27 cellular contexts compared by ENCODE assay signal in genomic region chr10:65793738-65794425, GRCh38.
A peak's percentile ranks its signal among the peaks of the same experiment; 100 is the strongest.
DNase-seq lines count a peak whose midpoint lies in the region; ATAC-seq and TF ChIP-seq lines count a peak whose summit lies in the region.
"Had no signal": no experiment of that assay in that cellular context is flagged by ENCODE, and none has a peak within 500 bp of the region (broad histone marks: within the 10 kb centered on the region; RNA-seq: fewer than 3 reads in every experiment).

No MANE protein-coding gene starts in this region.

- H3K4me2 ChIP-seq in Karpas-422 (ENCODE audit: low read depth, low read length, poor library complexity, severe bottlenecking) (no peak overlapping the region), MM.1S (ENCODE audit: low read depth, low read length) (no peak overlapping the region)

- no peaks in the 10 kb centered on the region for H4K20me1 ChIP-seq in Karpas-422 (ENCODE audit: insufficient read depth, low read depth, low read length)
- no peaks in the 10 kb centered on the region for H4K20me1 ChIP-seq in MM.1S (ENCODE audit: insufficient read depth, low read length)

- no peaks in the 10 kb centered on the region for H3K79me2 ChIP-seq in Karpas-422 (ENCODE audit: low read length)
- no peaks in the 10 kb centered on the region for H3K79me2 ChIP-seq in MM.1S (ENCODE audit: low read length)

- H3K9me3 ChIP-seq in Karpas-422 (ENCODE audit: low read length): no peaks in the 10 kb centered on the region
- H3K9me3 ChIP-seq in MM.1S (replicated peaks; ENCODE audit: insufficient read depth, low read length): no peaks in the 10 kb centered on the region
- H3K9me3 ChIP-seq: psoas muscle, uterus had no signal

- H3K27ac ChIP-seq in Karpas-422 (ENCODE audit: low read length): no peak overlapping the region
- no peak overlapping the region for H3K27ac ChIP-seq in MM.1S (ENCODE audit: low read length)
- H3K27ac ChIP-seq: psoas muscle, skin epidermis, uterus, WERI-Rb-1 had no signal

- no peaks in the 10 kb centered on the region for H3K27me3 ChIP-seq in Karpas-422 (ENCODE audit: low read length)
- H3K27me3 ChIP-seq in MM.1S (replicated peaks; ENCODE audit: insufficient read depth, low read length): no peaks in the 10 kb centered on the region
- H3K27me3 ChIP-seq: uterus had no signal

- no peak for ATAC-seq in HG03095 (IDR thresholded peaks at IDR 0.05; ENCODE audit: unreplicated experiment)
- ATAC-seq: activated CD8-positive, alpha-beta memory T cell treated with anti-CD3 and anti-CD28 coated beads, Interleukin-2, amount 10 ng/mL, durations not matched to agents 7 days and 5 days; HCT116; psoas muscle had no signal

- H3K4me3 Mint-ChIP-seq in activated CD4-positive, alpha-beta memory T cell treated with anti-CD3 and anti-CD28 coated beads for 36 hours: no peak overlapping the region
- H3K4me3 Mint-ChIP-seq: activated CD4-positive, alpha-beta T cell treated with anti-CD3 and anti-CD28 coated beads, Interleukin-2, amount 10 ng/mL, durations not matched to agents 24 days and 14 days; activated CD8-positive, alpha-beta memory T cell treated with anti-CD3 and anti-CD28 coated beads, Interleukin-2, amount 10 ng/mL, durations not matched to agents 7 days and 5 days; activated naive CD4-positive, alpha-beta T cell treated with anti-CD3 and anti-CD28 coated beads for 36 hours; T-helper 2 cell treated with Interferon-gamma antibody and Interleukin-4, amounts not matched to agents 5 μg/mL and 100 μg/mL, for 36 hours had no signal

- no peaks in the 10 kb centered on the region for H3K27me3 Mint-ChIP-seq in activated CD4-positive, alpha-beta memory T cell treated with anti-CD3 and anti-CD28 coated beads for 36 hours
- H3K27me3 Mint-ChIP-seq: activated CD4-positive, alpha-beta T cell treated with anti-CD3 and anti-CD28 coated beads, Interleukin-2, amount 10 ng/mL, durations not matched to agents 24 days and 14 days; activated CD8-positive, alpha-beta memory T cell treated with anti-CD3 and anti-CD28 coated beads, Interleukin-2, amount 10 ng/mL, durations not matched to agents 7 days and 5 days had no signal

- in situ Hi-C loops in Caki2 (cut with HindIII; ENCODE audit: low pct_unique_long_range_greater_than_20kb, low sequenced_read_pairs): no loop called here

- peaks cover 9% of the 10 kb centered on the region for H3K9me3 Mint-ChIP-seq in activated CD4-positive, alpha-beta memory T cell treated with anti-CD3 and anti-CD28 coated beads for 36 hours
- H3K9me3 Mint-ChIP-seq: activated CD4-positive, alpha-beta T cell treated with anti-CD3 and anti-CD28 coated beads, Interleukin-2, amount 10 ng/mL, durations not matched to agents 24 days and 14 days had no signal

- POLR2A ChIA-PET in activated CD4-positive, alpha-beta memory T cell treated with anti-CD3 and anti-CD28 coated beads for 36 hours (lab: Charles Lee): no interaction called here

- H3K36me3 Mint-ChIP-seq in activated CD4-positive, alpha-beta memory T cell treated with anti-CD3 and anti-CD28 coated beads for 36 hours: no peaks in the 10 kb centered on the region
- H3K36me3 Mint-ChIP-seq: activated CD8-positive, alpha-beta memory T cell treated with anti-CD3 and anti-CD28 coated beads, Interleukin-2, amount 10 ng/mL, durations not matched to agents 7 days and 5 days had no signal

- no peak for TF ChIP-seq CTCF in MM.1S (IDR thresholded peaks at IDR 0.05; ENCODE audit: low read length)

- H3K4me3 ChIP-seq in Karpas-422 (ENCODE audit: low read length): no peak overlapping the region
- H3K4me3 ChIP-seq in MM.1S (ENCODE audit: low read length): no peak overlapping the region
- H3K4me3 ChIP-seq: lung, psoas muscle, skin epidermis, uterus had no signal

- intact Hi-C loops in activated CD4-positive, alpha-beta memory T cell treated with anti-CD3 and anti-CD28 coated beads for 36 hours (cut with micrococcal nuclease): no loop called here

- H2AFZ ChIP-seq in Karpas-422 (ENCODE audit: low read length) (0 out of 2 replicates have a peak overlapping the region, but pooled peaks have one; percentile 13), MM.1S (ENCODE audit: low read length) (no peak overlapping the region)

- no peaks in the 10 kb centered on the region for H3F3A ChIP-seq in MM.1S (ENCODE audit: insufficient read depth, low read length)

- H3K9ac ChIP-seq in Karpas-422 (ENCODE audit: low read length) (no peak overlapping the region), MM.1S (ENCODE audit: low read length) (no peak overlapping the region)

- H3K4me1 ChIP-seq in Karpas-422 (ENCODE audit: low read length): peaks cover 30% of the 10 kb centered on the region
- H3K4me1 ChIP-seq in MM.1S (ENCODE audit: low read length): no peaks in the 10 kb centered on the region
- H3K4me1 ChIP-seq: psoas muscle, uterus had no signal

- H3K9me2 ChIP-seq in Karpas-422 (replicated peaks; ENCODE audit: insufficient read depth, low read length): no peaks in the 10 kb centered on the region
- H3K9me2 ChIP-seq in MM.1S (replicated peaks; ENCODE audit: insufficient read depth, low read length): no peaks in the 10 kb centered on the region

- no peak overlapping the region for H3K27ac Mint-ChIP-seq in activated CD4-positive, alpha-beta memory T cell treated with anti-CD3 and anti-CD28 coated beads for 36 hours
- H3K27ac Mint-ChIP-seq: activated CD4-positive, alpha-beta T cell treated with anti-CD3 and anti-CD28 coated beads, Interleukin-2, amount 10 ng/mL, durations not matched to agents 24 days and 14 days; activated CD8-positive, alpha-beta memory T cell treated with anti-CD3 and anti-CD28 coated beads, Interleukin-2, amount 10 ng/mL, durations not matched to agents 7 days and 5 days; activated naive CD4-positive, alpha-beta T cell treated with anti-CD3 and anti-CD28 coated beads for 36 hours; T-helper 2 cell treated with Interferon-gamma antibody and Interleukin-4, amounts not matched to agents 5 μg/mL and 100 μg/mL, for 36 hours had no signal

- DNase-seq in Caki2 (ENCODE audit: low read depth): peak; percentile 18
- DNase-seq in Karpas-422: no peak
- DNase-seq in astrocyte of the hippocampus (ENCODE audit: low read depth, low spot score): peak; percentile 7
- peak; percentile 8 for DNase-seq in myocyte (ENCODE audit: low read depth)
- no peak for DNase-seq in MM.1S
- DNase-seq in activated CD4-positive, alpha-beta memory T cell treated with anti-CD3 and anti-CD28 coated beads for 36 hours: no peak
- no peak for DNase-seq in COLO668 (lab: John Stamatoyannopoulos, UW; ENCODE audit: unreplicated experiment)
- DNase-seq: activated CD4-positive, alpha-beta T cell treated with anti-CD3 and anti-CD28 coated beads, Interleukin-2, amount 10 ng/mL, durations not matched to agents 24 days and 14 days; activated CD8-positive, alpha-beta memory T cell treated with anti-CD3 and anti-CD28 coated beads, Interleukin-2, amount 10 ng/mL, durations not matched to agents 7 days and 5 days; activated naive CD4-positive, alpha-beta T cell treated with anti-CD3 and anti-CD28 coated beads for 36 hours; amniotic stem cell; C1 segment of cervical spinal cord; caudate nucleus; glutamatergic neuron; IMR-90; kidney; NCI-H524 treated with DMSO at 0.1 percent for 48 hours; psoas muscle; stimulated activated CD4-positive, alpha-beta T cell treated with anti-CD3 and anti-CD28 coated beads, Interleukin-2, amount 100 ng/mL, for 24 hours; substantia nigra; uterus; WERI-Rb-1 had no signal

- CTCF ChIA-PET in activated CD4-positive, alpha-beta memory T cell treated with anti-CD3 and anti-CD28 coated beads for 36 hours (lab: Charles Lee): no interaction called here

- no peaks in the 10 kb centered on the region; the same call in 1 of the 2 replicates for H3K36me3 ChIP-seq in Karpas-422 (ENCODE audit: insufficient read depth, low read length)
- H3K36me3 ChIP-seq in MM.1S (replicated peaks; ENCODE audit: insufficient read depth, low read length): no peaks in the 10 kb centered on the region
- H3K36me3 ChIP-seq: uterus, WERI-Rb-1 had no signal

- no peaks in the 10 kb centered on the region for H3K4me1 Mint-ChIP-seq in activated CD4-positive, alpha-beta memory T cell treated with anti-CD3 and anti-CD28 coated beads for 36 hours (ENCODE audit: low read depth)
- H3K4me1 Mint-ChIP-seq: activated CD4-positive, alpha-beta T cell treated with anti-CD3 and anti-CD28 coated beads, Interleukin-2, amount 10 ng/mL, durations not matched to agents 24 days and 14 days; activated CD8-positive, alpha-beta memory T cell treated with anti-CD3 and anti-CD28 coated beads, Interleukin-2, amount 10 ng/mL, durations not matched to agents 7 days and 5 days had no signal

Comparison
In these comparisons a context has a peak if more than half of its experiments do, and no peak if none do; other contexts are left out.
1. DNase-seq: peak in Caki2 (single experiment), astrocyte of the hippocampus (single experiment) and myocyte (single experiment); none in Karpas-422 (single experiment), MM.1S (single experiment), activated CD4-positive, alpha-beta memory T cell treated with anti-CD3 and anti-CD28 coated beads for 36 hours (single experiment) and COLO668 (single experiment).